1 cellular context compared by ENCODE assay signal in the genomic region with DNA sequence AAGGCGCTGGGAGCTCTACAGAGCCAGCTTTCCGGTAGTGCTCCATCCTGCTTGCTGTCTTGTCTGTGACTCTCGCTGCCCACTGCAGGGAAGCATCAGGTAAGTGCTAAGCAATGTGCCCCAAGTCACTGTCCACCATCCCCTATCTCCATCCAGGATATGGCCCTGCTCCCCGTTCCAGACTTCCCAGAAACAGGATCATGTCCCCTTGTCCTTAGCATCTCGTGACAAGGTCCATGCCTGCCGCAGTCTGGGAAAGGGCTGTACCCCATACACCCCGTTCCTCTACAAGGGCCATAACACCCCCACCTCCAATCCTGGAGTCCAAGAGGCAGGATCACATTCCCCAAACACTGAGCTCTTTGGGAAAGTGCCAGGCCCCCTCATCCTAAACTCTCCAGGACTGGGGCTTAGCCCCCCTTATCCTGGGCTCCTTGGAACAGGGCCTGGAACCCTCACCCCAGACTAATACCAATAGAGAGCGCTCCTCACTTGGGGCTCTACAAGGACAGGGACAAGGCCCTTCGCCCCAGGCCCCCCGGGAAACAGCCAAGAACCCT.
TF ChIP-seq lines count a peak whose summit lies in the region.

No MANE protein-coding gene starts in this region.

TF ChIP-seq in endothelial cell of umbilical vein, 7 proteins besides CTCF, POLR2A, EP300 and RAD21:
- no peak for TF ChIP-seq POLR2AphosphoS5 (IDR thresholded peaks at IDR 0.05; ENCODE audit: insufficient read depth, low read depth, low read length)
- no peak for TF ChIP-seq MAX (IDR thresholded peaks at IDR 0.05; ENCODE audit: insufficient read depth, insufficient read length)
- no peak for TF ChIP-seq FOS (IDR thresholded peaks at IDR 0.05; ENCODE audit: borderline replicate concordance, insufficient read depth, low read length)
- TF ChIP-seq MYC (IDR thresholded peaks at IDR 0.05; ENCODE audit: low read depth, low read length): no peak
- no peak for TF ChIP-seq GATA2 (IDR thresholded peaks at IDR 0.05; ENCODE audit: insufficient read depth, insufficient read length, low read depth, low read length)
- no peak for TF ChIP-seq JUN (IDR thresholded peaks at IDR 0.05; ENCODE audit: borderline replicate concordance, insufficient read depth, insufficient read length, low read depth)
- TF ChIP-seq EZH2 (IDR thresholded peaks at IDR 0.05; ENCODE audit: borderline replicate concordance, low read depth, low read length, severe bottlenecking): no peak
